ENCODE assay signal across 8 cellular contexts in genomic region chr2:71299507-71299906, GRCh38.
DNase-seq lines count a peak whose midpoint lies in the region; FAIRE-seq and TF ChIP-seq lines count a peak whose summit lies in the region.

No MANE protein-coding gene starts in this region.

- H3K4me3 ChIP-seq in fibroblast of mammary gland (ENCODE audit: control insufficient read depth, low read depth, low read length) (no peak overlapping the region), retinal pigment epithelial cell (ENCODE audit: low read length) (no peak overlapping the region)

- TF ChIP-seq CTCF in AG09319 (IDR thresholded peaks at IDR 0.05; ENCODE audit: low read depth, low read length) (peak; percentile 65), GM12873 (IDR thresholded peaks at IDR 0.05; ENCODE audit: insufficient read depth, low read depth, low read length, missing control alignments) (peak; percentile 53), fibroblast of mammary gland (conservative IDR thresholded peaks at IDR 0.05; ENCODE audit: control insufficient read depth, insufficient read depth, low read depth, low read length) (peak; percentile 70), retinal pigment epithelial cell (conservative IDR thresholded peaks at IDR 0.05; ENCODE audit: low read depth, low read length) (peak; percentile 72)

- peak; percentile 76 for FAIRE-seq in RCC 7860 (lab: Jason Lieb, UNC)

- DNase-seq in AG09319 (ENCODE audit: extremely low read depth, low read depth) = no peak
- peak; percentile 30 for DNase-seq in RCC 7860 (ENCODE audit: low spot score)
- DNase-seq in fibroblast of mammary gland (ENCODE audit: low read depth) = peak; percentile 51
- no peak for DNase-seq in retinal pigment epithelial cell (ENCODE audit: low read depth)
- DNase-seq in NCI-H226 = no peak
- DNase-seq in HuH-7.5 (ENCODE audit: low spot score) = no peak
- no peak for DNase-seq in stimulated activated CD4-positive, alpha-beta T cell treated with anti-CD3 and anti-CD28 coated beads, Interleukin-1b, Interleukin-23, amount 100 ng/mL, for 48 hours

Comparison
In these comparisons a context has a peak if more than half of its experiments do, and no peak if none do; other contexts are left out.
1. DNase-seq: peak in RCC 7860 (single experiment) and fibroblast of mammary gland (single experiment); none in AG09319 (single experiment), retinal pigment epithelial cell (single experiment), NCI-H226 (single experiment), HuH-7.5 (single experiment) and stimulated activated CD4-positive, alpha-beta T cell treated with anti-CD3 and anti-CD28 coated beads, Interleukin-1b, Interleukin-23, amount 100 ng/mL, for 48 hours (single experiment).
2. Peak in every context shown above with its lines, with median percentiles within 50 percentile points of each other: CTCF ChIP-seq.